In genomic region chr19:18205180-18205915, GRCh38 we compare ENCODE assay signal across 8 cellular contexts. TPM values are rescaled to one million over a fixed set of nuclear protein-coding genes. Genes with fewer than 3 reads are reported as not detected.
A peak's percentile ranks its signal among the peaks of the same experiment; 100 is the strongest.
DNase-seq lines count a peak whose midpoint lies in the region; ATAC-seq and TF ChIP-seq lines count a peak whose summit lies in the region.

No MANE protein-coding gene starts in this region.

- H3K23ac ChIP-seq in mesendoderm (ENCODE audit: low read length), result no peak overlapping the region

- peak overlapping the region; percentile 93 for H3K4ac ChIP-seq in mesendoderm (ENCODE audit: low read depth, low read length)

- no peak overlapping the region for H4K8ac ChIP-seq in mesendoderm (ENCODE audit: low read depth, low read length)

- no peaks in the 10 kb centered on the region for H3K79me2 ChIP-seq in mesendoderm (ENCODE audit: control insufficient read depth, insufficient read depth, low read length)

- no peak for TF ChIP-seq CTCF in epithelial cell of esophagus (IDR thresholded peaks at IDR 0.05; ENCODE audit: insufficient read depth, low read depth, low read length, missing control alignments)

- no peak overlapping the region for H2AK5ac ChIP-seq in mesendoderm (ENCODE audit: low read length)

- H3K4me1 ChIP-seq in mesendoderm (ENCODE audit: control insufficient read depth, low read depth, low read length), result peaks cover 3% of the 10 kb centered on the region

- H2BK5ac ChIP-seq in mesendoderm (ENCODE audit: low read length), result peak overlapping the region; percentile 51

- H3K79me1 ChIP-seq in mesendoderm (ENCODE audit: low read length), result no peaks in the 10 kb centered on the region

- H3K4me2 ChIP-seq in mesendoderm (ENCODE audit: low read length), result peak overlapping the region; percentile 60

- peak overlapping the region; percentile 89 for H3K9ac ChIP-seq in mesendoderm (ENCODE audit: low read length)

- no CpG with 5 or more reads among the region's 36 CpGs for WGBS in mesendoderm (ENCODE audit: extremely low coverage, insufficient coverage, low lambda C conversion rate)

- DNase-seq in DMS53 (lab: John Stamatoyannopoulos, UW) (peak; percentile 79), DMS53 treated with DMSO at 0.1 percent for 48 hours (lab: John Stamatoyannopoulos, UW; ENCODE audit: unreplicated experiment) (no peak), NCI-H510A treated with DMSO at 0.1 percent for 48 hours (lab: John Stamatoyannopoulos, UW) (peak; percentile 53), activated T-cell treated with anti-CD3 and anti-CD28 coated beads for 1 hour (ENCODE audit: low read depth) (peak; percentile 54), epithelial cell of esophagus (ENCODE audit: low read depth) (peak; percentile 62), mesendoderm (peak; percentile 71)
- DNase-seq in stimulated activated naive CD8-positive, alpha-beta T cell treated with anti-CD3 and anti-CD28 coated beads, Interleukin-15, Interleukin-2, amounts not matched to agents 100 U/mL and 50 U/mL, for 24 hours, result peak; percentile 67

- peak overlapping the region; percentile 98 for H3K18ac ChIP-seq in mesendoderm (ENCODE audit: low read length)

- H2BK15ac ChIP-seq in mesendoderm (replicated peaks; ENCODE audit: low read depth), result no peak overlapping the region

- peak overlapping the region; percentile 84 for H3K4me3 ChIP-seq in epithelial cell of esophagus (ENCODE audit: low read length)
- peak overlapping the region; percentile 47 for H3K4me3 ChIP-seq in mesendoderm (ENCODE audit: low read length)

- peak overlapping the region; percentile 97 for H3K27ac ChIP-seq in mesendoderm (ENCODE audit: low read depth, low read length)

- H3K56ac ChIP-seq in mesendoderm (ENCODE audit: low read length), result peak overlapping the region; percentile 90

- H3K27me3 ChIP-seq in mesendoderm (ENCODE audit: insufficient read depth, low read length, poor library complexity), result no peaks in the 10 kb centered on the region

- H2BK120ac ChIP-seq in mesendoderm (ENCODE audit: low read depth, low read length), result no peak overlapping the region

- H4K5ac ChIP-seq in mesendoderm (ENCODE audit: low read length), result no peak overlapping the region

- no peak for ATAC-seq in stimulated activated naive CD8-positive, alpha-beta T cell treated with anti-CD3 and anti-CD28 coated beads, Interleukin-15, Interleukin-2, amounts not matched to agents 100 U/mL and 50 U/mL, for 24 hours
- no peak for ATAC-seq in GM21367 (IDR thresholded peaks at IDR 0.05; ENCODE audit: unreplicated experiment)

- no peaks in the 10 kb centered on the region for H3K36me3 ChIP-seq in mesendoderm (ENCODE audit: control insufficient read depth, insufficient read depth, low read length)

RNA-seq across cellular contexts. Expression of gene RAB3A, which starts 1.5 kb away (rescaled TPM):
- 1.9 TPM for polyA plus RNA-seq in mesendoderm (2013, experiment 1 of 2)
- 1.9 TPM for polyA plus RNA-seq in mesendoderm (2013, experiment 2 of 2)

RNA-seq across cellular contexts. Expression of gene MPV17L2, which starts 12.3 kb away (rescaled TPM):
- polyA plus RNA-seq in mesendoderm (2013, experiment 1 of 2), result 36.6 TPM
- 35.4 TPM for polyA plus RNA-seq in mesendoderm (2013, experiment 2 of 2)

RNA-seq across cellular contexts. Expression of gene PDE4C, which starts 20.9 kb away (rescaled TPM):
- 0.14 TPM for polyA plus RNA-seq in mesendoderm (2013, experiment 1 of 2)
- 0.03 TPM for polyA plus RNA-seq in mesendoderm (2013, experiment 2 of 2)

RNA-seq across cellular contexts. Expression of gene IFI30, which starts 31.7 kb away (rescaled TPM):
- polyA plus RNA-seq in mesendoderm (2013, experiment 1 of 2), result 15.0 TPM
- 15.3 TPM for polyA plus RNA-seq in mesendoderm (2013, experiment 2 of 2)

RNA-seq across cellular contexts. Expression of gene PIK3R2, which starts 52.4 kb away (rescaled TPM):
- 40.5 TPM for polyA plus RNA-seq in mesendoderm (2013, experiment 1 of 2)
- 40.5 TPM for polyA plus RNA-seq in mesendoderm (2013, experiment 2 of 2)
